In the genomic region with DNA sequence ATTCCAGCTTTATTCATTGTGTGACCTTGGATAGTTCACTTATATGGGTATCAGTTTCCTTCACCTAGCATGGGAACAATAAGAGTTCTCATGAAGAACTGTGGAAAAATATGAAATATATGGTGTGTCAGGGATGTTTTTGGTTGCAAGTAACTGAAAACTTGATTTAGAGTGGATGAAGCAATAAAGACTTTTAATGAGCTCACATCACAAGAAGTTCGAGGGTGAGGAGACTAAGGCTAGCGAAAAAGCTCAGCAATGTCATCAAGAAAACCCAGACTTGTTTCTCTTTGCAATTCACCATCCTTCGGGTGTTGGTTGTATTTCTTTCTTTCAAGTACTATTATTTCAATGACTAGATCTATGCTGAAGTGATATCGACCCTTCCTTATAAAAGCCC, we compare ENCODE assay signal across 23 cellular contexts.
DNase-seq lines count a peak whose midpoint lies in the region; ATAC-seq and TF ChIP-seq lines count a peak whose summit lies in the region.
"Had no signal": no experiment of that assay in that cellular context is flagged by ENCODE, and none has a peak within 500 bp of the region (broad histone marks: within the 10 kb centered on the region; RNA-seq: fewer than 3 reads in every experiment).

No MANE protein-coding gene starts in this region.

- intact Hi-C loops in right cardiac atrium (cut with DNase I), result no loop called here
- intact Hi-C loops in Right ventricle myocardium superior (cut with DNase I), result no loop called here

- H3K36me3 Mint-ChIP-seq in type B pancreatic cell, result no peaks in the 10 kb centered on the region
- no peaks in the 10 kb centered on the region for H3K36me3 Mint-ChIP-seq in activated CD4-positive, alpha-beta T cell treated with anti-CD3 and anti-CD28 coated beads, Interleukin-2, amount 10 ng/mL, durations not matched to agents 7 days and 5 days (ENCODE audit: low read depth)
- H3K36me3 Mint-ChIP-seq: naive thymus-derived CD4-positive, alpha-beta T cell had no signal

- H3K4me3 Mint-ChIP-seq in type B pancreatic cell, result no peak overlapping the region
- no peak overlapping the region for H3K4me3 Mint-ChIP-seq in activated CD4-positive, alpha-beta T cell treated with anti-CD3 and anti-CD28 coated beads, Interleukin-2, amount 10 ng/mL, durations not matched to agents 7 days and 5 days
- H3K4me3 Mint-ChIP-seq: activated T-cell treated with anti-CD3 and anti-CD28 coated beads, Interleukin-2, amount 50 U/mL, for 72 hours; naive thymus-derived CD4-positive, alpha-beta T cell had no signal

- H3K4me3 ChIP-seq in right cardiac atrium (ENCODE audit: low read length) (no peak overlapping the region), SJSA1 (no peak overlapping the region)
- H3K4me3 ChIP-seq: ascending aorta, Peyer's patch, skin epidermis, thyroid gland had no signal

- no peak for ATAC-seq in right cardiac atrium
- ATAC-seq in Right ventricle myocardium superior (ENCODE audit: poor library complexity), result no peak
- no peak for ATAC-seq in foreskin keratinocyte
- no peak for ATAC-seq in GM18909 (IDR thresholded peaks at IDR 0.05; ENCODE audit: poor library complexity, unreplicated experiment)
- ATAC-seq: activated T-cell treated with anti-CD3 and anti-CD28 coated beads, Interleukin-2, amount 50 U/mL, for 72 hours; stimulated activated naive CD8-positive, alpha-beta T cell treated with anti-CD3 and anti-CD28 coated beads, Interleukin-15, Interleukin-2, amounts not matched to agents 100 U/mL and 50 U/mL, for 24 hours had no signal

- CTCF ChIA-PET in activated CD4-positive, alpha-beta T cell treated with anti-CD3 and anti-CD28 coated beads, Interleukin-2, amount 10 ng/mL, durations not matched to agents 7 days and 5 days (lab: Charles Lee), result interaction anchor here (1.5 kb wide), 1 partner anchor 9 kb away, joined by 4 read pairs; no protein-coding TSS in a partner anchor

- H3K27ac Mint-ChIP-seq in type B pancreatic cell, result peak overlapping the region; percentile 39
- no peak overlapping the region for H3K27ac Mint-ChIP-seq in activated CD4-positive, alpha-beta T cell treated with anti-CD3 and anti-CD28 coated beads, Interleukin-2, amount 10 ng/mL, durations not matched to agents 7 days and 5 days
- H3K27ac Mint-ChIP-seq: activated T-cell treated with anti-CD3 and anti-CD28 coated beads, Interleukin-2, amount 50 U/mL, for 72 hours; naive thymus-derived CD4-positive, alpha-beta T cell had no signal

- H3K27me3 Mint-ChIP-seq in type B pancreatic cell, result no peaks in the 10 kb centered on the region
- H3K27me3 Mint-ChIP-seq in activated CD4-positive, alpha-beta T cell treated with anti-CD3 and anti-CD28 coated beads, Interleukin-2, amount 10 ng/mL, durations not matched to agents 7 days and 5 days, result no peaks in the 10 kb centered on the region

- H3K9me3 ChIP-seq in right cardiac atrium (ENCODE audit: control insufficient read depth, low read length) (no peaks in the 10 kb centered on the region), SJSA1 (replicated peaks) (peaks cover 3% of the 10 kb centered on the region; the same call in 1 of the 2 replicates)
- H3K9me3 ChIP-seq: ascending aorta, Peyer's patch, thyroid gland had no signal

- no peak for DNase-seq in right cardiac atrium
- DNase-seq in Right ventricle myocardium superior, result no peak
- DNase-seq in SJSA1 (ENCODE audit: low read depth in 1 of 2, low spot score in 2 of 2), result no peak
- DNase-seq in foreskin keratinocyte, result no peak
- DNase-seq in type B pancreatic cell (ENCODE audit: extremely low spot score, unreplicated experiment), result no peak
- no peak for DNase-seq in glomerular visceral epithelial cell (ENCODE audit: extremely low spot score)
- DNase-seq in activated CD4-positive, alpha-beta T cell treated with anti-CD3 and anti-CD28 coated beads, Interleukin-2, amount 10 ng/mL, durations not matched to agents 7 days and 5 days, result no peak
- DNase-seq: ACHN; activated CD4-positive, alpha-beta T cell treated with anti-CD3 and anti-CD28 coated beads for 1 hour; activated naive CD4-positive, alpha-beta T cell treated with anti-CD3 and anti-CD28 coated beads, Interleukin-2, amount 50 U/mL, for 16 hours; activated T-cell treated with anti-CD3 and anti-CD28 coated beads, Interleukin-2, amount 50 U/mL, for 72 hours; DMS 273 treated with DMSO at 0.1 percent for 48 hours; islet precursor cell; naive thymus-derived CD4-positive, alpha-beta T cell; NCI-H187; NCI-H2227 treated with DMSO at 0.1 percent for 48 hours; Peyer's patch; stimulated activated CD4-positive, alpha-beta T cell treated with anti-CD3 and anti-CD28 coated beads, Interleukin-4, amount 100 ng/mL, for 1 hour; stimulated activated naive CD8-positive, alpha-beta T cell treated with anti-CD3 and anti-CD28 coated beads, Interleukin-15, Interleukin-2, amounts not matched to agents 100 U/mL and 50 U/mL, for 24 hours; thyroid gland had no signal

- H3K9me3 Mint-ChIP-seq in type B pancreatic cell, result no peaks in the 10 kb centered on the region
- H3K9me3 Mint-ChIP-seq in activated CD4-positive, alpha-beta T cell treated with anti-CD3 and anti-CD28 coated beads, Interleukin-2, amount 10 ng/mL, durations not matched to agents 7 days and 5 days, result no peaks in the 10 kb centered on the region
- H3K9me3 Mint-ChIP-seq: activated T-cell treated with anti-CD3 and anti-CD28 coated beads, Interleukin-2, amount 50 U/mL, for 72 hours; naive thymus-derived CD4-positive, alpha-beta T cell had no signal

- no peaks in the 10 kb centered on the region for H3K4me1 Mint-ChIP-seq in type B pancreatic cell (ENCODE audit: unreplicated experiment)
- no peaks in the 10 kb centered on the region for H3K4me1 Mint-ChIP-seq in activated CD4-positive, alpha-beta T cell treated with anti-CD3 and anti-CD28 coated beads, Interleukin-2, amount 10 ng/mL, durations not matched to agents 7 days and 5 days
- H3K4me1 Mint-ChIP-seq: naive thymus-derived CD4-positive, alpha-beta T cell had no signal

- 87% methylated on average over 4 of the region's 4 CpGs for WGBS in right cardiac atrium

- H3K27me3 ChIP-seq in right cardiac atrium (ENCODE audit: control insufficient read depth, insufficient read depth) (no peaks in the 10 kb centered on the region), SJSA1 (replicated peaks) (no peaks in the 10 kb centered on the region), foreskin keratinocyte (peaks cover 4% of the 10 kb centered on the region)
- H3K27me3 ChIP-seq: ascending aorta, Peyer's patch, thyroid gland had no signal

- H3K27ac ChIP-seq in right cardiac atrium (ENCODE audit: low read length) (peak overlapping the region; percentile 72), SJSA1 (peak overlapping the region; percentile 58), foreskin keratinocyte (peak overlapping the region; percentile 18)
- H3K27ac ChIP-seq: ascending aorta, Peyer's patch, thyroid gland had no signal

- no peaks in the 10 kb centered on the region for H3K36me3 ChIP-seq in SJSA1
- H3K36me3 ChIP-seq: ascending aorta, Peyer's patch, thyroid gland had no signal

- no peak for TF ChIP-seq CTCF in foreskin keratinocyte (conservative IDR thresholded peaks at IDR 0.05)
- no peak for TF ChIP-seq CTCF in type B pancreatic cell (conservative IDR thresholded peaks at IDR 0.05)

- POLR2A ChIA-PET in activated CD4-positive, alpha-beta T cell treated with anti-CD3 and anti-CD28 coated beads, Interleukin-2, amount 10 ng/mL, durations not matched to agents 7 days and 5 days (lab: Charles Lee), result no interaction called here

- H3K4me1 ChIP-seq in right cardiac atrium (ENCODE audit: control insufficient read depth, insufficient read depth, low read length), result peaks cover 10% of the 10 kb centered on the region
- H3K4me1 ChIP-seq in SJSA1 (replicated peaks), result peaks cover 54% of the 10 kb centered on the region
- peaks cover 25% of the 10 kb centered on the region for H3K4me1 ChIP-seq in foreskin keratinocyte
- H3K4me1 ChIP-seq: Peyer's patch, thyroid gland had no signal

Comparison
In these comparisons a context has a peak if more than half of its experiments do, and no peak if none do; other contexts are left out.
1. H3K27ac ChIP-seq: peak in every context shown above with its lines; median percentile 72 in right cardiac atrium; 58 in SJSA1; 18 in foreskin keratinocyte.